In genomic region chr19:35446194-35446593, GRCh38 we compare ENCODE assay signal across 14 cellular contexts. TPM values are rescaled to one million over a fixed set of nuclear protein-coding genes. Genes with fewer than 3 reads are reported as not detected.
DNase-seq lines count a peak whose midpoint lies in the region; ATAC-seq and TF ChIP-seq lines count a peak whose summit lies in the region.
"Had no signal": no experiment of that assay in that cellular context is flagged by ENCODE, and none has a peak within 500 bp of the region (broad histone marks: within the 10 kb centered on the region; RNA-seq: fewer than 3 reads in every experiment).

No MANE protein-coding gene starts in this region.

- peaks cover 6% of the 10 kb centered on the region for H3K36me3 Mint-ChIP-seq in effector memory CD8-positive, alpha-beta T cell (ENCODE audit: insufficient read depth)

- H3K27ac Mint-ChIP-seq in effector memory CD8-positive, alpha-beta T cell = peak overlapping the region; percentile 92 to 95

- TF ChIP-seq CTCF in esophagus squamous epithelium (IDR thresholded peaks at IDR 0.05) = no peak

- H3K4me1 ChIP-seq in esophagus squamous epithelium = peaks cover 14 to 34% (median 16%) of the 10 kb centered on the region in 3 donors

- intact Hi-C loops in esophagus squamous epithelium (cut with DNase I) = no loop called here
- intact Hi-C loops in cardiac septum (cut with DNase I) = no loop called here

- 67 to 75% methylated on average over 8 to 11 of the region's 11 CpGs for WGBS in esophagus squamous epithelium, 2 donors

- H3K27ac ChIP-seq in esophagus squamous epithelium = no peak overlapping the region

- DNase-seq in stimulated activated naive CD4-positive, alpha-beta T cell treated with Interleukin-2 at 50 U/mL for 16 hours (lab: John Stamatoyannopoulos, UW) = peak; percentile 7
- no peak for DNase-seq in stimulated activated naive CD4-positive, alpha-beta T cell (lab: John Stamatoyannopoulos, UW)
- DNase-seq in T-helper 2 cell (peak in 3 of 5 experiments; percentile 11 to 85 (median 73)), esophagus squamous epithelium (lab: John Stamatoyannopoulos, UW) (no peak), cardiac septum (ENCODE audit: low spot score) (no peak), HK-2 (ENCODE audit: unreplicated experiment) (no peak)
- peak; percentile 52 to 56 (median 53) for DNase-seq in effector memory CD8-positive, alpha-beta T cell
- DNase-seq: activated CD4-positive, CD25-positive, alpha-beta regulatory T cell treated with anti-CD3 and anti-CD28 coated beads, Interleukin-2, amount 50 U/mL, for 72 hours; IMR-90; SHP77 treated with DMSO at 0.1 percent for 48 hours had no signal

- H3K4me1 Mint-ChIP-seq in effector memory CD8-positive, alpha-beta T cell (ENCODE audit: low read depth in 2 of 2) = peaks cover 28 to 30% of the 10 kb centered on the region in 2 donors

- no peaks in the 10 kb centered on the region for H3K9me3 Mint-ChIP-seq in effector memory CD8-positive, alpha-beta T cell

- H3K4me3 Mint-ChIP-seq in effector memory CD8-positive, alpha-beta T cell = peak overlapping the region; percentile 49 to 54

- H3K27me3 Mint-ChIP-seq in effector memory CD8-positive, alpha-beta T cell = no peaks in the 10 kb centered on the region

- H3K27me3 ChIP-seq in esophagus squamous epithelium = peaks cover 0 to 47% (median 0%) of the 10 kb centered on the region in 4 donors

- H3K4me3 ChIP-seq in esophagus squamous epithelium = no peak overlapping the region

- no peaks in the 10 kb centered on the region for H3K36me3 ChIP-seq in esophagus squamous epithelium

- H3K9me3 ChIP-seq in esophagus squamous epithelium = no peaks in the 10 kb centered on the region

- peak; percentile 92 for ATAC-seq in effector memory CD8-positive, alpha-beta T cell (replicated peaks)
- ATAC-seq in GM18520 (IDR thresholded peaks at IDR 0.05; ENCODE audit: unreplicated experiment) = no peak

- no peak for TF ChIP-seq POLR2A in esophagus squamous epithelium (IDR thresholded peaks at IDR 0.05)

RNA-seq across cellular contexts. Expression of gene FFAR2, which starts 1.9 kb away (rescaled TPM):
- total RNA-seq in esophagus squamous epithelium = 1 to 10 TPM in 1 of 4 donors, under 1 TPM in 2, not detected in 1; 0.49 to 2.5 (median 0.56) TPM
- total RNA-seq in cardiac septum = 0.97 TPM
- total RNA-seq: Daoy, IMR-90, lung microvascular endothelial cell, osteoblast had no signal

RNA-seq across cellular contexts. Expression of gene KRTDAP, which starts 44.1 kb away (rescaled TPM):
- total RNA-seq in esophagus squamous epithelium = 100 to 1,000 TPM in 2 of 4 donors, 10 to 100 TPM in 1, 1 to 10 TPM in 1; 4.6 to 656 (median 111) TPM
- not detected for total RNA-seq in cardiac septum
- total RNA-seq: Daoy, IMR-90, lung microvascular endothelial cell, osteoblast had no signal

Comparison
In these comparisons a context has a peak if more than half of its experiments do, and no peak if none do; other contexts are left out.
1. DNase-seq: peak in stimulated activated naive CD4-positive, alpha-beta T cell treated with Interleukin-2 at 50 U/mL for 16 hours (single experiment), T-helper 2 cell (3 of 5) and effector memory CD8-positive, alpha-beta T cell (3 of 3); none in stimulated activated naive CD4-positive, alpha-beta T cell (0 of 6), esophagus squamous epithelium (single experiment), cardiac septum (single experiment) and HK-2 (single experiment).